Comparison of ENCODE assay signal across 8 cellular contexts in genomic region chr14:50047274-50047676, GRCh38.
DNase-seq lines count a peak whose midpoint lies in the region; ATAC-seq and TF ChIP-seq lines count a peak whose summit lies in the region.

No MANE protein-coding gene starts in this region.

- H3K27me3 ChIP-seq in dorsolateral prefrontal cortex, result no peaks in the 10 kb centered on the region

- no peak overlapping the region for H3K4me3 ChIP-seq in dorsolateral prefrontal cortex

- H3K9me3 Mint-ChIP-seq in activated naive CD4-positive, alpha-beta T cell treated with anti-CD3 and anti-CD28 coated beads, Interleukin-2, amount 50 U/mL, for 72 hours, result peaks cover 4 to 18% of the 10 kb centered on the region in 2 donors
- H3K9me3 Mint-ChIP-seq in activated naive CD4-positive, alpha-beta T cell treated with anti-CD3 and anti-CD28 coated beads for 36 hours, result peaks cover 5% of the 10 kb centered on the region
- H3K9me3 Mint-ChIP-seq in activated T-helper 2 cell treated with anti-CD3 and anti-CD28 coated beads, Interferon-gamma antibody, Interleukin-2, Interleukin-4, amounts not matched to agents 10 μg/mL and 5 μg/mL and 100 μg/mL, durations not matched to agents 14 hours and 24 hours and 36 hours, result peaks cover 7% of the 10 kb centered on the region
- H3K9me3 Mint-ChIP-seq in nephron progenitor cell, result peaks cover 12% of the 10 kb centered on the region

- peak overlapping the region; percentile 5 to 31 for H3K27ac Mint-ChIP-seq in activated naive CD4-positive, alpha-beta T cell treated with anti-CD3 and anti-CD28 coated beads, Interleukin-2, amount 50 U/mL, for 72 hours
- no peak overlapping the region for H3K27ac Mint-ChIP-seq in activated naive CD4-positive, alpha-beta T cell treated with anti-CD3 and anti-CD28 coated beads for 36 hours
- peak overlapping the region; percentile 0 for H3K27ac Mint-ChIP-seq in activated T-helper 2 cell treated with anti-CD3 and anti-CD28 coated beads, Interferon-gamma antibody, Interleukin-2, Interleukin-4, amounts not matched to agents 10 μg/mL and 5 μg/mL and 100 μg/mL, durations not matched to agents 14 hours and 24 hours and 36 hours
- H3K27ac Mint-ChIP-seq in nephron progenitor cell, result peak overlapping the region; percentile 31

- no peak for ATAC-seq in activated naive CD4-positive, alpha-beta T cell treated with anti-CD3 and anti-CD28 coated beads, Interleukin-2, amount 50 U/mL, for 72 hours
- ATAC-seq in HG03135 (IDR thresholded peaks at IDR 0.05; ENCODE audit: unreplicated experiment), result peak; percentile 75

- TF ChIP-seq CTCF in nephron progenitor cell (IDR thresholded peaks at IDR 0.05), result no peak
- no peak for TF ChIP-seq CTCF in dorsolateral prefrontal cortex (IDR thresholded peaks at IDR 0.05 in 54 of 56, conservative IDR thresholded peaks at IDR 0.05 in 2 of 56; ENCODE audit: low read depth in 1 of 56, partially characterized antibody in 56 of 56)

- no peak overlapping the region for H3K27ac ChIP-seq in dorsolateral prefrontal cortex

- no peaks in the 10 kb centered on the region for H3K27me3 Mint-ChIP-seq in activated naive CD4-positive, alpha-beta T cell treated with anti-CD3 and anti-CD28 coated beads for 36 hours (ENCODE audit: low read depth)
- no peaks in the 10 kb centered on the region for H3K27me3 Mint-ChIP-seq in activated T-helper 2 cell treated with anti-CD3 and anti-CD28 coated beads, Interferon-gamma antibody, Interleukin-2, Interleukin-4, amounts not matched to agents 10 μg/mL and 5 μg/mL and 100 μg/mL, durations not matched to agents 14 hours and 24 hours and 36 hours (ENCODE audit: low read depth)
- H3K27me3 Mint-ChIP-seq in nephron progenitor cell (ENCODE audit: low read depth, poor library complexity), result peaks cover 11% of the 10 kb centered on the region

- peaks cover 16 to 38% of the 10 kb centered on the region in 2 donors for H3K36me3 Mint-ChIP-seq in activated naive CD4-positive, alpha-beta T cell treated with anti-CD3 and anti-CD28 coated beads, Interleukin-2, amount 50 U/mL, for 72 hours
- peaks cover 11% of the 10 kb centered on the region for H3K36me3 Mint-ChIP-seq in activated naive CD4-positive, alpha-beta T cell treated with anti-CD3 and anti-CD28 coated beads for 36 hours (ENCODE audit: low read depth)
- peaks cover 10% of the 10 kb centered on the region for H3K36me3 Mint-ChIP-seq in activated T-helper 2 cell treated with anti-CD3 and anti-CD28 coated beads, Interferon-gamma antibody, Interleukin-2, Interleukin-4, amounts not matched to agents 10 μg/mL and 5 μg/mL and 100 μg/mL, durations not matched to agents 14 hours and 24 hours and 36 hours (ENCODE audit: low read depth)
- peaks cover 5% of the 10 kb centered on the region for H3K36me3 Mint-ChIP-seq in nephron progenitor cell (ENCODE audit: low read depth)

- intact Hi-C loops in activated naive CD4-positive, alpha-beta T cell treated with anti-CD3 and anti-CD28 coated beads for 36 hours (cut with micrococcal nuclease), result no loop called here
- intact Hi-C loops in activated T-helper 2 cell treated with anti-CD3 and anti-CD28 coated beads, Interferon-gamma antibody, Interleukin-2, Interleukin-4, amounts not matched to agents 10 μg/mL and 5 μg/mL and 100 μg/mL, durations not matched to agents 14 hours and 24 hours and 36 hours (cut with micrococcal nuclease), result no loop called here
- intact Hi-C loops in dorsolateral prefrontal cortex (cut with DNase I), result no loop called here

- CTCF ChIA-PET in activated naive CD4-positive, alpha-beta T cell treated with anti-CD3 and anti-CD28 coated beads for 36 hours (lab: Charles Lee), result interaction anchor here (1.4 to 1.8 kb wide), 2 partner anchors 9 to 44 kb away, joined by 3 to 5 read pairs; no protein-coding TSS in a partner anchor

- H3K4me3 Mint-ChIP-seq in activated naive CD4-positive, alpha-beta T cell treated with anti-CD3 and anti-CD28 coated beads for 36 hours, result no peak overlapping the region
- no peak overlapping the region for H3K4me3 Mint-ChIP-seq in activated T-helper 2 cell treated with anti-CD3 and anti-CD28 coated beads, Interferon-gamma antibody, Interleukin-2, Interleukin-4, amounts not matched to agents 10 μg/mL and 5 μg/mL and 100 μg/mL, durations not matched to agents 14 hours and 24 hours and 36 hours (ENCODE audit: low read depth)
- H3K4me3 Mint-ChIP-seq in nephron progenitor cell, result no peak overlapping the region

- peaks cover 29% of the 10 kb centered on the region for H3K4me1 Mint-ChIP-seq in activated naive CD4-positive, alpha-beta T cell treated with anti-CD3 and anti-CD28 coated beads for 36 hours (ENCODE audit: low read depth)
- peaks cover 37% of the 10 kb centered on the region for H3K4me1 Mint-ChIP-seq in activated T-helper 2 cell treated with anti-CD3 and anti-CD28 coated beads, Interferon-gamma antibody, Interleukin-2, Interleukin-4, amounts not matched to agents 10 μg/mL and 5 μg/mL and 100 μg/mL, durations not matched to agents 14 hours and 24 hours and 36 hours (ENCODE audit: low read depth)
- peaks cover 11% of the 10 kb centered on the region for H3K4me1 Mint-ChIP-seq in nephron progenitor cell

- no peak for DNase-seq in activated naive CD4-positive, alpha-beta T cell treated with anti-CD3 and anti-CD28 coated beads, Interleukin-2, amount 50 U/mL, for 72 hours (ENCODE audit: low spot score in 2 of 2)
- DNase-seq in activated naive CD4-positive, alpha-beta T cell treated with anti-CD3 and anti-CD28 coated beads for 36 hours, result no peak
- no peak for DNase-seq in activated T-helper 2 cell treated with anti-CD3 and anti-CD28 coated beads, Interferon-gamma antibody, Interleukin-2, Interleukin-4, amounts not matched to agents 10 μg/mL and 5 μg/mL and 100 μg/mL, durations not matched to agents 14 hours and 24 hours and 36 hours (ENCODE audit: low spot score)
- DNase-seq in nephron progenitor cell (no peak), dorsolateral prefrontal cortex (no peak), NCI-H446 (lab: John Stamatoyannopoulos, UW) (no peak), NCI-H187 treated with DMSO at 0.1 percent for 48 hours (lab: John Stamatoyannopoulos, UW) (no peak)
